1 cellular context compared by ENCODE assay signal in the genomic region with DNA sequence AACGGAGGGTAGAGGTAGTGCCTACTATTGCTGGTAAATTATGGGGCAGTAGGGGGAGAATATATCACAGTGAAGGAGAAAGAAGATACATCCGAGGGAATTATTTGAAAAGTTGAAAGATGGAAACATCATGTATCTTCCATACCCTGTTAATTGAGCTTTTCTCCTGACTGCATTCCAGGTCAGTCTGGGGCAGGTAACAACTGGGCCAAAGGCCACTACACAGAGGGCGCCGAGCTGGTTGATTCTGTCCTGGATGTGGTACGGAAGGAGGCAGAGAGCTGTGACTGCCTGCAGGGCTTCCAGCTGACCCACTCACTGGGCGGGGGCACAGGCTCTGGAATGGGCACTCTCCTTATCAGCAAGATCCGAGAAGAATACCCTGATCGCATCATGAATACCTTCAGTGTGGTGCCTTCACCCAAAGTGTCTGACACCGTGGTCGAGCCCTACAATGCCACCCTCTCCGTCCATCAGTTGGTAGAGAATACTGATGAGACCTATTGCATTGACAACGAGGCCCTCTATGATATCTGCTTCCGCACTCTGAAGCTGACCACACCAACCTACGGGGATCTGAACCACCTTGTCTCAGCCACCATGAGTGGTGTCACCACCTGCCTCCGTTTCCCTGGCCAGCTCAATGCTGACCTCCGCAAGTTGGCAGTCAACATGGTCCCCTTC.
TF ChIP-seq lines count a peak whose summit lies in the region.

No MANE protein-coding gene starts in this region.

TF ChIP-seq in SK-N-SH, 30 proteins besides CTCF, POLR2A, EP300 and RAD21:
- peak; percentile 19; the same call in 1 of the 2 replicates for TF ChIP-seq POLR2AphosphoS5 (IDR thresholded peaks at IDR 0.05; ENCODE audit: low read depth, low read length)
TF ChIP-seq in SK-N-SH: peak in this region for 1; not testable (repeated sequence) for 29.
